Comparison of ENCODE assay signal across 8 cellular contexts in genomic region chr20:33686984-33687366, GRCh38. TPM values are rescaled to one million over a fixed set of nuclear protein-coding genes. Genes with fewer than 3 reads are reported as not detected.
A peak's percentile ranks its signal among the peaks of the same experiment; 100 is the strongest.
DNase-seq lines count a peak whose midpoint lies in the region; ATAC-seq, FAIRE-seq and TF ChIP-seq lines count a peak whose summit lies in the region.

No MANE protein-coding gene starts in this region.

- intact Hi-C loops in HepG2 (cut with micrococcal nuclease; ENCODE audit: unreplicated experiment), result loop anchor here (2.0 to 5.0 kb wide), 3 partner anchors 16 to 125 kb away; partner anchors contain the start of gene CHMP4B
- intact Hi-C loops in right lobe of liver (cut with DNase I), result no loop called here
- intact Hi-C loops in uterus (cut with DNase I; ENCODE audit: low total_unique reads), result no loop called here
- intact Hi-C loops in gastrocnemius medialis (cut with DNase I; ENCODE audit: low total_unique reads), result no loop called here
- intact Hi-C loops in posterior vena cava (cut with DNase I), result no loop called here

- WGBS in HepG2 (ENCODE audit: low lambda C conversion rate), result 68% methylated on average over 14 of the region's 14 CpGs
- 76% methylated on average over 11 of the region's 14 CpGs for whole genome bisulfite sequencing in right lobe of liver (ENCODE audit: insufficient coverage, low coverage, low lambda C conversion rate, missing lambda C conversion rate)
- no CpG with 5 or more reads among the region's 14 CpGs for WGBS in mesendoderm (ENCODE audit: extremely low coverage, insufficient coverage, low lambda C conversion rate)

- peaks cover 12% of the 10 kb centered on the region for H3K79me1 ChIP-seq in mesendoderm (ENCODE audit: low read length)

- H4K5ac ChIP-seq in mesendoderm (ENCODE audit: low read length), result no peak overlapping the region

- H3K27ac ChIP-seq in HepG2 (ENCODE audit: extremely low read length, insufficient read depth, low read length) (no peak overlapping the region), right lobe of liver (no peak overlapping the region), angular gyrus (ENCODE audit: low read depth, low read length) (peak overlapping the region; percentile 99), mesendoderm (ENCODE audit: low read depth, low read length) (no peak overlapping the region), uterus (peak overlapping the region; percentile 42 to 71), gastrocnemius medialis (peak overlapping the region in 2 of 4 donors; percentile 52 to 53)

- no peak overlapping the region for H2BK5ac ChIP-seq in mesendoderm (ENCODE audit: low read length)

- ATAC-seq in HepG2 (no peak), right lobe of liver (no peak), gastrocnemius medialis (no peak)

- peak overlapping the region; percentile 97 for H3K4me2 ChIP-seq in HepG2 (ENCODE audit: low read depth, low read length)
- peak overlapping the region; percentile 61 for H3K4me2 ChIP-seq in mesendoderm (ENCODE audit: low read length)

- no peak for FAIRE-seq in HepG2 (lab: Jason Lieb, UNC)

- no peaks in the 10 kb centered on the region for H3K27me3 ChIP-seq in HepG2 (ENCODE audit: control insufficient read depth in 1 of 2, insufficient read depth in 2 of 2, low read length in 2 of 2)
- no peaks in the 10 kb centered on the region for H3K27me3 ChIP-seq in right lobe of liver
- H3K27me3 ChIP-seq in mesendoderm (ENCODE audit: insufficient read depth, low read length, poor library complexity), result no peaks in the 10 kb centered on the region
- no peaks in the 10 kb centered on the region for H3K27me3 ChIP-seq in uterus
- H3K27me3 ChIP-seq in gastrocnemius medialis, result no peaks in the 10 kb centered on the region

- H3K23ac ChIP-seq in mesendoderm (ENCODE audit: low read length), result no peak overlapping the region

- no peaks in the 10 kb centered on the region for H3K9me3 ChIP-seq in HepG2 (ENCODE audit: low read length)
- no peaks in the 10 kb centered on the region for H3K9me3 ChIP-seq in right lobe of liver
- no peaks in the 10 kb centered on the region for H3K9me3 ChIP-seq in uterus
- no peaks in the 10 kb centered on the region for H3K9me3 ChIP-seq in gastrocnemius medialis

- TF ChIP-seq POLR2A in HepG2 (IDR thresholded peaks at IDR 0.05; ENCODE audit: insufficient read depth in 1 of 2, low read depth in 2 of 2, low read length in 2 of 2) (no peak), right lobe of liver (IDR thresholded peaks at IDR 0.05) (no peak), uterus (IDR thresholded peaks at IDR 0.05) (no peak), gastrocnemius medialis (IDR thresholded peaks at IDR 0.05) (no peak)

- TF ChIP-seq RAD21 in HepG2 (CRISPR knock-in tag; IDR thresholded peaks at IDR 0.05), result no peak

- no peak overlapping the region for H2BK120ac ChIP-seq in mesendoderm (ENCODE audit: low read depth, low read length)

- no peak for TF ChIP-seq CTCF in HepG2 (CRISPR knock-in tag; IDR thresholded peaks at IDR 0.05)
- TF ChIP-seq CTCF in right lobe of liver (IDR thresholded peaks at IDR 0.05), result no peak
- no peak for TF ChIP-seq CTCF in uterus (IDR thresholded peaks at IDR 0.05)
- TF ChIP-seq CTCF in gastrocnemius medialis (IDR thresholded peaks at IDR 0.05 in 4 of 5, conservative IDR thresholded peaks at IDR 0.05 in 1 of 5), result no peak

- no peak for TF ChIP-seq EP300 in HepG2 (IDR thresholded peaks at IDR 0.05; ENCODE audit: low read depth in 2 of 2, low read length in 2 of 2)
- no peak for TF ChIP-seq EP300 in HepG2 (CRISPR knock-in tag; IDR thresholded peaks at IDR 0.05; ENCODE audit: borderline replicate concordance)

- H3K79me2 ChIP-seq in HepG2 (ENCODE audit: insufficient read depth, low read length) (peaks cover 21% of the 10 kb centered on the region), mesendoderm (ENCODE audit: control insufficient read depth, insufficient read depth, low read length) (peaks cover 23% of the 10 kb centered on the region)

- H3K4me3 ChIP-seq in HepG2 (replicated peaks in 1 of 3; ENCODE audit: insufficient read depth in 1 of 3, low read depth in 2 of 3, low read length in 3 of 3) (peak overlapping the region; percentile 18 to 67 (median 27); a peak in 5 of 6 replicates), right lobe of liver (no peak overlapping the region), mesendoderm (ENCODE audit: low read length) (no peak overlapping the region), uterus (peak overlapping the region in 1 of 2 donors; percentile 34), gastrocnemius medialis (peak overlapping the region in 2 of 4 donors; percentile 42 to 52)

- in situ Hi-C loops in HepG2 (cut with HindIII; ENCODE audit: extremely low pct_ligation_motif_present, low pct_unique_long_range_greater_than_20kb) (no loop called here), gastrocnemius medialis (cut with MboI; ENCODE audit: low sequenced_read_pairs in 4 of 4) (no loop called here)

- H3K4ac ChIP-seq in mesendoderm (ENCODE audit: low read depth, low read length), result no peak overlapping the region

- peak overlapping the region; percentile 73 for H3K56ac ChIP-seq in mesendoderm (ENCODE audit: low read length)

- no peak overlapping the region for H3K9ac ChIP-seq in HepG2 (ENCODE audit: insufficient read depth, low read depth, low read length)
- H3K9ac ChIP-seq in mesendoderm (ENCODE audit: low read length), result peak overlapping the region; percentile 47

- no peak overlapping the region for H3K18ac ChIP-seq in mesendoderm (ENCODE audit: low read length)

- peak overlapping the region; percentile 87 for H2AFZ ChIP-seq in HepG2 (ENCODE audit: low read length)

- H2BK15ac ChIP-seq in mesendoderm (replicated peaks; ENCODE audit: low read depth), result no peak overlapping the region

- no peak overlapping the region for H4K8ac ChIP-seq in mesendoderm (ENCODE audit: low read depth, low read length)

- H3K36me3 ChIP-seq in HepG2 (replicated peaks in 1 of 2; ENCODE audit: control insufficient read depth in 1 of 2, insufficient read depth in 2 of 2, low read length in 2 of 2) (no peaks in the 10 kb centered on the region), right lobe of liver (no peaks in the 10 kb centered on the region), mesendoderm (ENCODE audit: control insufficient read depth, insufficient read depth, low read length) (no peaks in the 10 kb centered on the region), uterus (no peaks in the 10 kb centered on the region), gastrocnemius medialis (no peaks in the 10 kb centered on the region)

- TSS peak; percentile 46 for BruUV-seq in HepG2 (replicated peaks; lab: Mats Ljungman, UMichigan)

- H2AK5ac ChIP-seq in mesendoderm (ENCODE audit: low read length), result no peak overlapping the region

- CTCF ChIA-PET in HepG2 (lab: Yijun Ruan, JAX; ENCODE audit: low intra/inter-chr PET ratio, low total read pairs), result interaction anchor here (0.6 kb wide), 1 partner anchor 33 kb away, joined by 3 read pairs; no protein-coding TSS in a partner anchor

- H4K20me1 ChIP-seq in HepG2 (ENCODE audit: insufficient read depth, low read length), result no peaks in the 10 kb centered on the region

- POLR2A ChIA-PET in HepG2 (lab: Yijun Ruan, JAX), result interaction anchor here (1.0 to 1.2 kb wide), 2 partner anchors 12 to 23 kb away, joined by 3 read pairs; no protein-coding TSS in a partner anchor

- DNase-seq in HepG2 (ENCODE audit: low spot score) (no peak), right lobe of liver (no peak), mesendoderm (no peak), uterus (no peak), gastrocnemius medialis (no peak), posterior vena cava (ENCODE audit: low spot score) (no peak), NCI-H1694 treated with DMSO at 0.1 percent for 48 hours (lab: John Stamatoyannopoulos, UW) (no peak)

- H3K4me1 ChIP-seq in HepG2 (ENCODE audit: insufficient read depth, low read length), result peaks cover 66% of the 10 kb centered on the region
- peaks cover 0 to 3% (median 0%) of the 10 kb centered on the region in 4 donors for H3K4me1 ChIP-seq in right lobe of liver
- H3K4me1 ChIP-seq in mesendoderm (ENCODE audit: control insufficient read depth, low read depth, low read length), result peaks cover 7% of the 10 kb centered on the region
- H3K4me1 ChIP-seq in uterus, result peaks cover 0 to 8% of the 10 kb centered on the region in 2 donors
- peaks cover 5 to 11% of the 10 kb centered on the region in 2 donors for H3K4me1 ChIP-seq in gastrocnemius medialis

RNA-seq across cellular contexts. Expression of gene E2F1, which starts 0.8 kb away (rescaled TPM):
- total RNA-seq in HepG2 (2016; rRNA removed; fragmentation: Illumina TruSeq; extraction: Trizol) (25.3 and 39.4 TPM in 2 replicates), right lobe of liver (1 to 10 TPM in 2 of 6 experiments, under 1 TPM in 4; 0.24 to 8.8 (median 0.77) TPM), uterus (1 to 10 TPM in 2 of 4 donors, under 1 TPM in 1, not detected in 1; 0.51 to 7.3 (median 1.5) TPM), gastrocnemius medialis (1 to 10 TPM in 2 of 4 donors, under 1 TPM in 1, not detected in 1; 1.00 to 2.0 (median 1.4) TPM), posterior vena cava (1 to 10 TPM; 2.0 to 2.2 TPM)
- 23.5 and 26.5 TPM in 2 replicates for total RNA-seq in HepG2 (2016; cell fraction: cytosol; rRNA removed; fragmentation: Illumina TruSeq; extraction: Trizol; ENCODE audit: low read depth)
- 22.9 and 41.6 TPM in 2 replicates for total RNA-seq in HepG2 (2016; cell fraction: insoluble cytoplasmic fraction; rRNA removed; fragmentation: Illumina TruSeq; extraction: Trizol)
- 49.7 and 51.9 TPM in 2 replicates for total RNA-seq in HepG2 (2016; cell fraction: membrane; rRNA removed; fragmentation: Illumina TruSeq; extraction: Trizol)
- 29.5 and 34.7 TPM in 2 replicates for total RNA-seq in HepG2 (2016; cell fraction: nucleus; rRNA removed; fragmentation: Illumina TruSeq; extraction: Trizol)
- 22.5 and 25.5 TPM in 2 replicates for polyA plus RNA-seq in HepG2 (2011; rRNA removed)
- polyA plus RNA-seq in HepG2 (2011; cell fraction: cytosol; rRNA removed), result 14.5 and 25.4 TPM in 2 replicates
- polyA plus RNA-seq in HepG2 (2011; cell fraction: nucleus; rRNA removed), result 50.7 and 66.4 TPM in 2 replicates
- 14.4 and 23.5 TPM in 2 replicates for polyA plus RNA-seq in HepG2 (2012)
- polyA plus RNA-seq in HepG2 (2016; cell fraction: cytosol; fragmentation: Illumina TruSeq; extraction: Trizol; ENCODE audit: low read depth), result 39.6 and 41.6 TPM in 2 replicates
- 32.3 and 37.3 TPM in 2 replicates for polyA plus RNA-seq in HepG2 (2016; cell fraction: insoluble cytoplasmic fraction; fragmentation: Illumina TruSeq; extraction: Trizol; ENCODE audit: low read depth)
- 56.5 and 59.4 TPM in 2 replicates for polyA plus RNA-seq in HepG2 (2016; cell fraction: membrane; fragmentation: Illumina TruSeq; extraction: Trizol; ENCODE audit: low read depth)
- polyA plus RNA-seq in HepG2 (2016; cell fraction: nucleus; fragmentation: Illumina TruSeq; extraction: Trizol; ENCODE audit: insufficient read depth, low read depth), result 97.6 and 106 TPM in 2 replicates
- polyA minus RNA-seq in HepG2 (2011; rRNA and poly(A)+ RNA removed; ENCODE audit: low replicate concordance), result 35.0 and 64.5 TPM in 2 replicates
- 7.4 and 10.7 TPM in 2 replicates for polyA minus RNA-seq in HepG2 (2011; cell fraction: cytosol; rRNA and poly(A)+ RNA removed)
- polyA minus RNA-seq in HepG2 (2011; cell fraction: nucleus; rRNA and poly(A)+ RNA removed), result 8.0 and 10.6 TPM in 2 replicates
- polyA plus RNA-seq in mesendoderm (2013, experiment 1 of 2), result 20.7 TPM
- polyA plus RNA-seq in mesendoderm (2013, experiment 2 of 2), result 20.1 TPM

RNA-seq across cellular contexts. Expression of gene NECAB3, which starts 12.7 kb away (rescaled TPM):
- 26.4 and 61.5 TPM in 2 replicates for total RNA-seq in HepG2 (2016; rRNA removed; fragmentation: Illumina TruSeq; extraction: Trizol)
- 43.9 and 46.0 TPM in 2 replicates for total RNA-seq in HepG2 (2016; cell fraction: cytosol; rRNA removed; fragmentation: Illumina TruSeq; extraction: Trizol; ENCODE audit: low read depth)
- 23.2 and 62.1 TPM in 2 replicates for total RNA-seq in HepG2 (2016; cell fraction: insoluble cytoplasmic fraction; rRNA removed; fragmentation: Illumina TruSeq; extraction: Trizol)
- total RNA-seq in HepG2 (2016; cell fraction: membrane; rRNA removed; fragmentation: Illumina TruSeq; extraction: Trizol), result 62.7 and 67.8 TPM in 2 replicates
- total RNA-seq in HepG2 (2016; cell fraction: nucleus; rRNA removed; fragmentation: Illumina TruSeq; extraction: Trizol), result 71.4 and 86.1 TPM in 2 replicates
- polyA plus RNA-seq in HepG2 (2011; rRNA removed), result 65.5 and 81.8 TPM in 2 replicates
- polyA plus RNA-seq in HepG2 (2011; cell fraction: cytosol; rRNA removed), result 30.3 and 70.4 TPM in 2 replicates
- 585 and 688 TPM in 2 replicates for polyA plus RNA-seq in HepG2 (2011; cell fraction: nucleus; rRNA removed)
- polyA plus RNA-seq in HepG2 (2012), result 32.0 and 41.2 TPM in 2 replicates
- polyA plus RNA-seq in HepG2 (2016; cell fraction: cytosol; fragmentation: Illumina TruSeq; extraction: Trizol; ENCODE audit: low read depth), result 18.6 and 21.1 TPM in 2 replicates
- 21.8 and 29.6 TPM in 2 replicates for polyA plus RNA-seq in HepG2 (2016; cell fraction: insoluble cytoplasmic fraction; fragmentation: Illumina TruSeq; extraction: Trizol; ENCODE audit: low read depth)
- 29.2 TPM in 2 replicates for polyA plus RNA-seq in HepG2 (2016; cell fraction: membrane; fragmentation: Illumina TruSeq; extraction: Trizol; ENCODE audit: low read depth)
- 161 and 163 TPM in 2 replicates for polyA plus RNA-seq in HepG2 (2016; cell fraction: nucleus; fragmentation: Illumina TruSeq; extraction: Trizol; ENCODE audit: insufficient read depth, low read depth)
- 148 and 154 TPM in 2 replicates for polyA minus RNA-seq in HepG2 (2011; rRNA and poly(A)+ RNA removed; ENCODE audit: low replicate concordance)
- 27.1 and 33.2 TPM in 2 replicates for polyA minus RNA-seq in HepG2 (2011; cell fraction: cytosol; rRNA and poly(A)+ RNA removed)
- 103 and 112 TPM in 2 replicates for polyA minus RNA-seq in HepG2 (2011; cell fraction: nucleus; rRNA and poly(A)+ RNA removed)
- total RNA-seq in right lobe of liver, result 10 to 100 TPM; 13.2 to 21.9 (median 19.2) TPM
- polyA plus RNA-seq in mesendoderm (2013, experiment 1 of 2), result 9.3 TPM
- 9.8 TPM for polyA plus RNA-seq in mesendoderm (2013, experiment 2 of 2)
- total RNA-seq in uterus, result 10 to 100 TPM in 3 of 4 donors, 1 to 10 TPM in 1; 5.6 to 44.3 (median 20.4) TPM
- 100 to 1,000 TPM in 2 of 4 donors, 10 to 100 TPM in 2; 72.3 to 127 (median 107) TPM for total RNA-seq in gastrocnemius medialis
- total RNA-seq in posterior vena cava, result 10 to 100 TPM; 25.5 to 36.6 TPM

RNA-seq across cellular contexts. Expression of gene ACTL10, which starts 20.2 kb away (rescaled TPM):
- not detected in 2 replicates for total RNA-seq in HepG2 (2016; rRNA removed; fragmentation: Illumina TruSeq; extraction: Trizol)
- total RNA-seq in HepG2 (2016; cell fraction: cytosol; rRNA removed; fragmentation: Illumina TruSeq; extraction: Trizol; ENCODE audit: low read depth), result not detected in 2 replicates
- total RNA-seq in HepG2 (2016; cell fraction: insoluble cytoplasmic fraction; rRNA removed; fragmentation: Illumina TruSeq; extraction: Trizol), result not detected in 2 replicates
- not detected in 2 replicates for total RNA-seq in HepG2 (2016; cell fraction: membrane; rRNA removed; fragmentation: Illumina TruSeq; extraction: Trizol)
- total RNA-seq in HepG2 (2016; cell fraction: nucleus; rRNA removed; fragmentation: Illumina TruSeq; extraction: Trizol), result not detected in 2 replicates
- polyA plus RNA-seq in HepG2 (2011; rRNA removed), result not detected in 2 replicates
- not detected in 2 replicates for polyA plus RNA-seq in HepG2 (2011; cell fraction: cytosol; rRNA removed)
- polyA plus RNA-seq in HepG2 (2011; cell fraction: nucleus; rRNA removed), result not detected in 2 replicates
- polyA plus RNA-seq in HepG2 (2012), result 0.11 and 0.12 TPM in 2 replicates
- polyA plus RNA-seq in HepG2 (2016; cell fraction: cytosol; fragmentation: Illumina TruSeq; extraction: Trizol; ENCODE audit: low read depth), result not detected in 2 replicates
- not detected in 2 replicates for polyA plus RNA-seq in HepG2 (2016; cell fraction: insoluble cytoplasmic fraction; fragmentation: Illumina TruSeq; extraction: Trizol; ENCODE audit: low read depth)
- not detected in 2 replicates for polyA plus RNA-seq in HepG2 (2016; cell fraction: membrane; fragmentation: Illumina TruSeq; extraction: Trizol; ENCODE audit: low read depth)
- polyA plus RNA-seq in HepG2 (2016; cell fraction: nucleus; fragmentation: Illumina TruSeq; extraction: Trizol; ENCODE audit: insufficient read depth, low read depth), result not detected in 2 replicates
- polyA minus RNA-seq in HepG2 (2011; rRNA and poly(A)+ RNA removed; ENCODE audit: low replicate concordance), result 0.12 and 3.5 TPM in 2 replicates
- not detected in 2 replicates for polyA minus RNA-seq in HepG2 (2011; cell fraction: cytosol; rRNA and poly(A)+ RNA removed)
- not detected in 2 replicates for polyA minus RNA-seq in HepG2 (2011; cell fraction: nucleus; rRNA and poly(A)+ RNA removed)
- 1 to 10 TPM in 1 of 6 experiments, under 1 TPM in 4, not detected in 1; 0.20 to 1.1 (median 0.56) TPM for total RNA-seq in right lobe of liver
- 0.07 TPM for polyA plus RNA-seq in mesendoderm (2013, experiment 1 of 2)
- 0.06 TPM for polyA plus RNA-seq in mesendoderm (2013, experiment 2 of 2)
- 1 to 10 TPM in 3 of 4 donors, not detected in 1; 1.4 to 4.4 (median 1.9) TPM for total RNA-seq in uterus
- under 1 TPM in 2 of 4 donors, not detected in 2; 0.22 to 0.39 TPM for total RNA-seq in gastrocnemius medialis
- 1 to 10 TPM; 1.2 to 1.4 TPM for total RNA-seq in posterior vena cava

RNA-seq across cellular contexts. Expression of gene C20orf144, which starts 24.8 kb away (rescaled TPM):
- total RNA-seq in HepG2 (2016; rRNA removed; fragmentation: Illumina TruSeq; extraction: Trizol) (0.09 and 0.14 TPM in 2 replicates), right lobe of liver (under 1 TPM in 1 of 6 experiments, not detected in 5; 0.18 TPM), uterus (not detected), gastrocnemius medialis (not detected), posterior vena cava (not detected)
- total RNA-seq in HepG2 (2016; cell fraction: cytosol; rRNA removed; fragmentation: Illumina TruSeq; extraction: Trizol; ENCODE audit: low read depth), result 0.30 and 0.35 TPM in 2 replicates
- total RNA-seq in HepG2 (2016; cell fraction: insoluble cytoplasmic fraction; rRNA removed; fragmentation: Illumina TruSeq; extraction: Trizol), result 0.11 TPM in 1 of 2 replicates, not detected in the other
- total RNA-seq in HepG2 (2016; cell fraction: membrane; rRNA removed; fragmentation: Illumina TruSeq; extraction: Trizol), result 0.37 and 0.38 TPM in 2 replicates
- 0.31 and 0.37 TPM in 2 replicates for total RNA-seq in HepG2 (2016; cell fraction: nucleus; rRNA removed; fragmentation: Illumina TruSeq; extraction: Trizol)
- 0.16 TPM in 2 replicates for polyA plus RNA-seq in HepG2 (2011; rRNA removed)
- 0.17 and 0.29 TPM in 2 replicates for polyA plus RNA-seq in HepG2 (2011; cell fraction: cytosol; rRNA removed)
- polyA plus RNA-seq in HepG2 (2011; cell fraction: nucleus; rRNA removed), result 0.18 and 0.24 TPM in 2 replicates
- 0.21 and 0.32 TPM in 2 replicates for polyA plus RNA-seq in HepG2 (2012)
- 0.12 and 0.15 TPM in 2 replicates for polyA plus RNA-seq in HepG2 (2016; cell fraction: cytosol; fragmentation: Illumina TruSeq; extraction: Trizol; ENCODE audit: low read depth)
- polyA plus RNA-seq in HepG2 (2016; cell fraction: insoluble cytoplasmic fraction; fragmentation: Illumina TruSeq; extraction: Trizol; ENCODE audit: low read depth), result 0.20 and 0.21 TPM in 2 replicates
- polyA plus RNA-seq in HepG2 (2016; cell fraction: membrane; fragmentation: Illumina TruSeq; extraction: Trizol; ENCODE audit: low read depth), result 0.27 and 0.39 TPM in 2 replicates
- not detected in 2 replicates for polyA plus RNA-seq in HepG2 (2016; cell fraction: nucleus; fragmentation: Illumina TruSeq; extraction: Trizol; ENCODE audit: insufficient read depth, low read depth)
- polyA minus RNA-seq in HepG2 (2011; rRNA and poly(A)+ RNA removed; ENCODE audit: low replicate concordance), result 0.58 TPM in 1 of 2 replicates, not detected in the other
- not detected in 2 replicates for polyA minus RNA-seq in HepG2 (2011; cell fraction: cytosol; rRNA and poly(A)+ RNA removed)
- polyA minus RNA-seq in HepG2 (2011; cell fraction: nucleus; rRNA and poly(A)+ RNA removed), result 0.26 TPM in 1 of 2 replicates, not detected in the other
- polyA plus RNA-seq in mesendoderm (2013, experiment 1 of 2), result 0.14 TPM
- 0.13 TPM for polyA plus RNA-seq in mesendoderm (2013, experiment 2 of 2)

RNA-seq across cellular contexts. Expression of gene PXMP4, which starts 33.1 kb away (rescaled TPM):
- total RNA-seq in HepG2 (2016; rRNA removed; fragmentation: Illumina TruSeq; extraction: Trizol), result not detected in 2 replicates
- total RNA-seq in HepG2 (2016; cell fraction: cytosol; rRNA removed; fragmentation: Illumina TruSeq; extraction: Trizol; ENCODE audit: low read depth), result not detected in 2 replicates
- total RNA-seq in HepG2 (2016; cell fraction: insoluble cytoplasmic fraction; rRNA removed; fragmentation: Illumina TruSeq; extraction: Trizol), result not detected in 2 replicates
- not detected in 2 replicates for total RNA-seq in HepG2 (2016; cell fraction: membrane; rRNA removed; fragmentation: Illumina TruSeq; extraction: Trizol)
- total RNA-seq in HepG2 (2016; cell fraction: nucleus; rRNA removed; fragmentation: Illumina TruSeq; extraction: Trizol), result not detected in 2 replicates
- polyA plus RNA-seq in HepG2 (2011; rRNA removed), result not detected in 2 replicates
- 0.01 TPM in 1 of 2 replicates, not detected in the other for polyA plus RNA-seq in HepG2 (2011; cell fraction: cytosol; rRNA removed)
- polyA plus RNA-seq in HepG2 (2011; cell fraction: nucleus; rRNA removed), result not detected in 2 replicates
- 0.07 TPM in 1 of 2 replicates, not detected in the other for polyA plus RNA-seq in HepG2 (2012)
- not detected in 2 replicates for polyA plus RNA-seq in HepG2 (2016; cell fraction: cytosol; fragmentation: Illumina TruSeq; extraction: Trizol; ENCODE audit: low read depth)
- not detected in 2 replicates for polyA plus RNA-seq in HepG2 (2016; cell fraction: insoluble cytoplasmic fraction; fragmentation: Illumina TruSeq; extraction: Trizol; ENCODE audit: low read depth)
- polyA plus RNA-seq in HepG2 (2016; cell fraction: membrane; fragmentation: Illumina TruSeq; extraction: Trizol; ENCODE audit: low read depth), result not detected in 2 replicates
- polyA plus RNA-seq in HepG2 (2016; cell fraction: nucleus; fragmentation: Illumina TruSeq; extraction: Trizol; ENCODE audit: insufficient read depth, low read depth), result not detected in 2 replicates
- 0.20 and 11.4 TPM in 2 replicates for polyA minus RNA-seq in HepG2 (2011; rRNA and poly(A)+ RNA removed; ENCODE audit: low replicate concordance)
- polyA minus RNA-seq in HepG2 (2011; cell fraction: cytosol; rRNA and poly(A)+ RNA removed), result not detected in 2 replicates
- polyA minus RNA-seq in HepG2 (2011; cell fraction: nucleus; rRNA and poly(A)+ RNA removed), result not detected in 2 replicates
- 10 to 100 TPM in 4 of 6 experiments, 1 to 10 TPM in 2; 5.5 to 17.8 (median 12.9) TPM for total RNA-seq in right lobe of liver
- 2.2 TPM for polyA plus RNA-seq in mesendoderm (2013, experiment 1 of 2)
- 1.8 TPM for polyA plus RNA-seq in mesendoderm (2013, experiment 2 of 2)
- total RNA-seq in uterus, result 10 to 100 TPM in 2 of 4 donors, 1 to 10 TPM in 2; 1.8 to 13.8 (median 10.7) TPM
- 1 to 10 TPM; 3.2 to 7.3 (median 5.3) TPM for total RNA-seq in gastrocnemius medialis
- total RNA-seq in posterior vena cava, result 1 to 10 TPM; 5.2 to 9.0 TPM

Comparison
In these comparisons a context has a peak if more than half of its experiments do, and no peak if none do; other contexts are left out.
1. H3K4me3 ChIP-seq: peak in HepG2 (3 of 3); none in right lobe of liver (0 of 3) and mesendoderm (single experiment).
2. H3K27ac ChIP-seq: peak in angular gyrus (single experiment) and uterus (2 of 2); none in HepG2 (single experiment), right lobe of liver (0 of 3) and mesendoderm (single experiment).